Comparison of ENCODE assay signal across 6 cellular contexts in genomic region chr17:26981845-26982425, GRCh38.
DNase-seq lines count a peak whose midpoint lies in the region; ATAC-seq and TF ChIP-seq lines count a peak whose summit lies in the region.
"Not testable (repeated sequence)": the region's sequence is repeated elsewhere in the genome, so short reads cannot be mapped to it uniquely, and the experiment has no call there.

No MANE protein-coding gene starts in this region.

- DNase-seq in GM10248 (ENCODE audit: extremely low spot score) (peak; percentile 0), Right ventricle myocardium superior (peak; percentile 45), osteoblast (ENCODE audit: insufficient read length, low spot score, missing footprints) (peak; percentile 56), upper lobe of left lung (peak in 1 of 2 donors; percentile 72)
- DNase-seq in aorta = not testable (repeated sequence)

- POLR2A ChIA-PET in GM10248 (lab: Yijun Ruan, JAX) = not testable (repeated sequence)

- not testable (repeated sequence) for H3K4me3 Mint-ChIP-seq in stimulated activated memory B cell treated with anti-CD40 and anti-IgM and Interleukin-4, amounts not matched to agents 10 μg/mL and 1 μg/mL and 100 μg/mL, for 72 hours

- not testable (repeated sequence) for H3K36me3 ChIP-seq in osteoblast (ENCODE audit: insufficient read depth, low read length); upper lobe of left lung; aorta (ENCODE audit: control insufficient read depth in 1 of 2, insufficient read depth in 2 of 2, low read length in 1 of 2)

- not testable (repeated sequence) for H3K27me3 ChIP-seq in osteoblast (ENCODE audit: insufficient read depth, low read length); upper lobe of left lung; aorta (ENCODE audit: control insufficient read depth in 1 of 2, insufficient read depth in 2 of 2, low read length in 1 of 2)

- H3K9me3 Mint-ChIP-seq in stimulated activated memory B cell treated with anti-CD40 and anti-IgM and Interleukin-4, amounts not matched to agents 10 μg/mL and 1 μg/mL and 100 μg/mL, for 72 hours = not testable (repeated sequence)

- not testable (repeated sequence) for H4K20me1 ChIP-seq in osteoblast (ENCODE audit: insufficient read depth, low read length)

- H3K27ac ChIP-seq in osteoblast (ENCODE audit: low read depth, low read length); upper lobe of left lung; aorta (ENCODE audit: low read depth in 1 of 2, low read length in 2 of 2): not testable (repeated sequence)

- TF ChIP-seq POLR2A in upper lobe of left lung (IDR thresholded peaks at IDR 0.05) = not testable (repeated sequence)

- H3K27me3 Mint-ChIP-seq in stimulated activated memory B cell treated with anti-CD40 and anti-IgM and Interleukin-4, amounts not matched to agents 10 μg/mL and 1 μg/mL and 100 μg/mL, for 72 hours = not testable (repeated sequence)

- not testable (repeated sequence) for TF ChIP-seq CTCF in GM10248 (IDR thresholded peaks at IDR 0.05; ENCODE audit: control extremely low read depth, extremely low read depth, low read depth, missing control alignments); osteoblast (IDR thresholded peaks at IDR 0.05; ENCODE audit: extremely low read depth, low read depth, low read length); upper lobe of left lung (IDR thresholded peaks at IDR 0.05)

- not testable (repeated sequence) for H3K27ac Mint-ChIP-seq in stimulated activated memory B cell treated with anti-CD40 and anti-IgM and Interleukin-4, amounts not matched to agents 10 μg/mL and 1 μg/mL and 100 μg/mL, for 72 hours

- CTCF ChIA-PET in GM10248 (lab: Yijun Ruan, JAX) = not testable (repeated sequence)

- H3K9me3 ChIP-seq in osteoblast (ENCODE audit: low read depth, low read length); upper lobe of left lung; aorta (ENCODE audit: control insufficient read depth, low read length): not testable (repeated sequence)

- TF ChIP-seq EP300 in upper lobe of left lung (IDR thresholded peaks at IDR 0.05) = not testable (repeated sequence)

- not testable (repeated sequence) for ATAC-seq in Right ventricle myocardium superior (ENCODE audit: poor library complexity)
- peak; percentile 20 for ATAC-seq in stimulated activated memory B cell treated with anti-CD40 and anti-IgM and Interleukin-4, amounts not matched to agents 10 μg/mL and 1 μg/mL and 100 μg/mL, for 72 hours
- ATAC-seq in upper lobe of left lung (ENCODE audit: low FRiP score in 2 of 2) = peak; percentile 17 to 63
- ATAC-seq in aorta (ENCODE audit: low FRiP score) = peak; percentile 54

- H3K4me3 ChIP-seq in osteoblast (ENCODE audit: insufficient read depth, low read length); upper lobe of left lung; aorta (ENCODE audit: low read length in 2 of 2): not testable (repeated sequence)

- 93 to 95% methylated on average over 22 to 27 of the region's 30 CpGs for WGBS in upper lobe of left lung, 2 donors
- 91 to 92% methylated on average over 30 of the region's 30 CpGs for WGBS in aorta, 2 donors

- intact Hi-C loops in Right ventricle myocardium superior (cut with DNase I); aorta (cut with DNase I): not testable (repeated sequence)

- not testable (repeated sequence) for H3K4me1 ChIP-seq in osteoblast (ENCODE audit: insufficient read depth, low read length); upper lobe of left lung; aorta (ENCODE audit: control insufficient read depth in 1 of 2, insufficient read depth in 2 of 2, low read length in 2 of 2)

- H2AFZ ChIP-seq in osteoblast (ENCODE audit: low read length) = not testable (repeated sequence)

- H3K36me3 Mint-ChIP-seq in stimulated activated memory B cell treated with anti-CD40 and anti-IgM and Interleukin-4, amounts not matched to agents 10 μg/mL and 1 μg/mL and 100 μg/mL, for 72 hours = not testable (repeated sequence)

- H3K4me1 Mint-ChIP-seq in stimulated activated memory B cell treated with anti-CD40 and anti-IgM and Interleukin-4, amounts not matched to agents 10 μg/mL and 1 μg/mL and 100 μg/mL, for 72 hours = not testable (repeated sequence)

- H3K79me2 ChIP-seq in osteoblast (ENCODE audit: insufficient read depth, low read length) = not testable (repeated sequence)

- not testable (repeated sequence) for H3K4me2 ChIP-seq in osteoblast (ENCODE audit: insufficient read depth, low read length)
